ENCODE assay signal across 2 cellular contexts in the genomic region with DNA sequence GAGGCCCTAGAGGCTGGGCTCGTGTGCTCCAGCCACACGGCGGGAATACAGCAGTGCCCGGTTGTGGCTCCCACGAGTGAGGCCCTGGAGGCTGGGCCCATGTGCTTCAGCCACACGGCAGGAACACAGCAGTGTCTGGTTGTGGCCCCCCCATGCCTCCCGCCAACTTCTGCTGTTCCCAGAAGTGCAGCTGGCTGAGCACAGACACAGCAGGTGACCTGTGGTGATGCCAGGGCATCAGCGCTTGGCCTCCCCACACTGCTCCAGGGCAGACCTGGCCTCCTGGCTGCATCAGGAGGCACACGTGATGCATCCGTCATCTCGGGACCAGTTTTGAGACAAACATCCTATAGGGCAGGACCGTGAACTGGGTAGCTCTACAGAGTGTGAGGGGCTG.
TF ChIP-seq lines count a peak whose summit lies in the region.

No MANE protein-coding gene starts in this region.

TF ChIP-seq in K562, 482 proteins besides CTCF, POLR2A, EP300 and RAD21 (continued from another document):
- TF ChIP-seq HBP1 (CRISPR knock-in tag; IDR thresholded peaks at IDR 0.05) (no peak), NCOA1 (IDR thresholded peaks at IDR 0.05; ENCODE audit: low read depth) (no peak), PHB2 (IDR thresholded peaks at IDR 0.05; ENCODE audit: low read depth) (no peak), TFAM (CRISPR knock-in tag; conservative IDR thresholded peaks at IDR 0.05) (no peak), MAX (CRISPR knock-in tag; IDR thresholded peaks at IDR 0.05) (peak; percentile 29; the same call in 1 of the 2 replicates), NUFIP1 (IDR thresholded peaks at IDR 0.05; ENCODE audit: partially characterized antibody) (no peak)
- TF ChIP-seq, protein P1, sequence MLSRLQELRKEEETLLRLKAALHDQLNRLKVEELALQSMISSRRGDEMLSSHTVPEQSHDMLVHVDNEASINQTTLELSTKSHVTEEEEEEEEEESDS (CRISPR knock-in tag; IDR thresholded peaks at IDR 0.05), result no peak
- TF ChIP-seq, protein P2, sequence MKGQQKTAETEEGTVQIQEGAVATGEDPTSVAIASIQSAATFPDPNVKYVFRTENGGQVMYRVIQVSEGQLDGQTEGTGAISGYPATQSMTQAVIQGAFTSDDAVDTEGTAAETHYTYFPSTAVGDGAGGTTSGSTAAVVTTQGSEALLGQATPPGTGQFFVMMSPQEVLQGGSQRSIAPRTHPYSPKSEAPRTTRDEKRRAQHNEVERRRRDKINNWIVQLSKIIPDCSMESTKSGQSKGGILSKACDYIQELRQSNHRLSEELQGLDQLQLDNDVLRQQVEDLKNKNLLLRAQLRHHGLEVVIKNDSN (CRISPR knock-in tag; IDR thresholded peaks at IDR 0.05), result peak; percentile 66
- TF ChIP-seq, protein P3, sequence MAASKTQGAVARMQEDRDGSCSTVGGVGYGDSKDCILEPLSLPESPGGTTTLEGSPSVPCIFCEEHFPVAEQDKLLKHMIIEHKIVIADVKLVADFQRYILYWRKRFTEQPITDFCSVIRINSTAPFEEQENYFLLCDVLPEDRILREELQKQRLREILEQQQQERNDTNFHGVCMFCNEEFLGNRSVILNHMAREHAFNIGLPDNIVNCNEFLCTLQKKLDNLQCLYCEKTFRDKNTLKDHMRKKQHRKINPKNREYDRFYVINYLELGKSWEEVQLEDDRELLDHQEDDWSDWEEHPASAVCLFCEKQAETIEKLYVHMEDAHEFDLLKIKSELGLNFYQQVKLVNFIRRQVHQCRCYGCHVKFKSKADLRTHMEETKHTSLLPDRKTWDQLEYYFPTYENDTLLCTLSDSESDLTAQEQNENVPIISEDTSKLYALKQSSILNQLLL (CRISPR knock-in tag; IDR thresholded peaks at IDR 0.05; ENCODE audit: borderline replicate concordance), result no peak
TF ChIP-seq in K562: peak in this region for 2.

TF ChIP-seq in WTC11, 78 proteins besides CTCF, POLR2A, EP300 and RAD21 (continued from another document):
- TF ChIP-seq ZNF512 (CRISPR knock-in tag; IDR thresholded peaks at IDR 0.05; ENCODE audit: borderline replicate concordance) (no peak), TEAD4 (CRISPR knock-in tag; IDR thresholded peaks at IDR 0.05) (no peak), HMGA2 (CRISPR knock-in tag; IDR thresholded peaks at IDR 0.05) (no peak), ZNF396 (CRISPR knock-in tag; IDR thresholded peaks at IDR 0.05; ENCODE audit: borderline replicate concordance) (no peak), ZNF425 (CRISPR knock-in tag; conservative IDR thresholded peaks at IDR 0.05) (no peak), E2F1 (CRISPR knock-in tag; IDR thresholded peaks at IDR 0.05) (no peak), SMAD3 (CRISPR knock-in tag; IDR thresholded peaks at IDR 0.05; ENCODE audit: borderline replicate concordance) (no peak), NFATC4 (CRISPR knock-in tag; IDR thresholded peaks at IDR 0.05) (no peak), GTF2I (CRISPR knock-in tag; conservative IDR thresholded peaks at IDR 0.05) (no peak)
TF ChIP-seq in WTC11: peak in this region for 0.
